8 cellular contexts compared by ENCODE assay signal in the genomic region with DNA sequence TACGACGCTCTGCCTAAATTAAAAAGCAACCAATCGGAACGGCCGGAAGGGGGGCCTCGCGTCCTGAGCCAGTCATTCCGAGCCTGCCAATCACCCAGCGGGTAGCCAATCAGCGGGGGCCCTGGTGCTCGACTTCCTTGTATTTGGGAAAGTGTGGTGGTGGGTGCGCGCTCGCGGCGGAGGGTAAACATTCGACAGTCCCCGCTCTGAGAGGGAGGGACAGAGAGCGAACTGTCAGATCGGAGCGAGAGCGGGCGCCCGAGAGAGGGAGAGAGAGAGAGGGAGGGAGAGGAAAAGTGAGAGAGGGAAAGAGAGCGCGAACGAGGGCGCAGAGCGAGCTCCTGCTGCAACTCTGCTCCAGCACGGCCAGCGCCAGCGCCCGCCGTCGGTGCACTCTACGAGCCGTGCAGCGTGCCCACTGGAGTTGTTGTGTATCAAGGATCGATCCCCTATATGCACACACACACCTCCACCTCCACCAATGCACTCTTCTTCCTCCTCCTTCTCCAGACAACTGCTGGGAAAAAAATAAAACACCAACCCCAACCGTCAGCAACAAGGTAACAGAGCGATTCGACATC. TPM values are rescaled to one million over a fixed set of nuclear protein-coding genes. Genes with fewer than 3 reads are reported as not detected.
A peak's percentile ranks its signal among the peaks of the same experiment; 100 is the strongest.
DNase-seq lines count a peak whose midpoint lies in the region; ATAC-seq and TF ChIP-seq lines count a peak whose summit lies in the region.

A gene (plus strand): TSS at position 190 of the 581 bp plus-strand sequence. CDS start 1,396 bp downstream, outside the sequence.

- no peak within 1 kb of the TSS for H4K91ac ChIP-seq in trophoblast cell (ENCODE audit: low read depth, low read length)

- no peaks in the 10 kb centered on the region for H3K36me3 ChIP-seq in heart right ventricle
- no peaks in the 10 kb centered on the region for H3K36me3 ChIP-seq in trophoblast cell (ENCODE audit: control insufficient read depth in 1 of 2, insufficient read depth in 2 of 2, low read length in 2 of 2)

- DNase-seq in GM12865 (ENCODE audit: low read depth): peak; percentile 37
- peak; percentile 91 for DNase-seq in NCI-H1105 (lab: John Stamatoyannopoulos, UW)
- DNase-seq in activated gamma-delta T cell (lab: John Stamatoyannopoulos, UW): peak; percentile 16
- peak; percentile 51 to 86 for DNase-seq in heart right ventricle
- peak; percentile 10 for DNase-seq in trophoblast cell

- H3K27me3 ChIP-seq in heart right ventricle: peaks cover 43 to 90% (median 88%) of the 10 kb centered on the region in 7 donors
- H3K27me3 ChIP-seq in trophoblast cell (ENCODE audit: insufficient read depth, low read length): peaks cover 74% of the 10 kb centered on the region

- no peak within 1 kb of the TSS for H3K9ac ChIP-seq in trophoblast cell (ENCODE audit: low read length)

- intact Hi-C loops in heart right ventricle (cut with DNase I): loop anchor here in 1 of 10 donors (5.0 kb wide), 1 partner anchor 427 kb away; no protein-coding TSS in a partner anchor

- no peak within 1 kb of the TSS for H4K8ac ChIP-seq in trophoblast cell (ENCODE audit: low read depth, low read length)

- no peak within 1 kb of the TSS for H2AK5ac ChIP-seq in trophoblast cell (ENCODE audit: low read length)

- H3K4me1 ChIP-seq in heart right ventricle: peaks cover 2 to 50% (median 38%) of the 10 kb centered on the region in 9 donors
- H3K4me1 ChIP-seq in trophoblast cell (ENCODE audit: control insufficient read depth in 1 of 2, insufficient read depth in 2 of 2, low read length in 2 of 2): peaks cover 4 to 14% of the 10 kb centered on the region in 2 experiments

- WGBS in heart right ventricle, 2 donors: 1 to 2% methylated on average over 42 of the region's 42 CpGs
- no CpG with 5 or more reads among the region's 42 CpGs for WGBS in trophoblast cell (ENCODE audit: extremely low coverage, insufficient coverage, insufficient read length)

- H2AFZ ChIP-seq in trophoblast cell (ENCODE audit: insufficient read depth, low read length, poor library complexity): peak within 1 kb of the TSS; percentile 4

- H3K9me3 ChIP-seq in heart right ventricle (no peaks in the 10 kb centered on the region), trophoblast cell (ENCODE audit: insufficient read depth, low read depth, low read length) (peaks cover 6% of the 10 kb centered on the region)

- no peak within 1 kb of the TSS for H2BK5ac ChIP-seq in trophoblast cell (ENCODE audit: low read depth, low read length, poor library complexity)

- H3K14ac ChIP-seq in trophoblast cell (ENCODE audit: low read length): no peak within 1 kb of the TSS

- no peak for TF ChIP-seq CTCF in GM12865 (IDR thresholded peaks at IDR 0.05; ENCODE audit: insufficient read depth, low read depth, low read length, missing control alignments)
- no peak for TF ChIP-seq CTCF in heart right ventricle (IDR thresholded peaks at IDR 0.05)

- no peak within 1 kb of the TSS for H3K18ac ChIP-seq in trophoblast cell (ENCODE audit: low read length)

- no peak within 1 kb of the TSS for H3K4ac ChIP-seq in trophoblast cell (ENCODE audit: low read depth, low read length)

- H3K23ac ChIP-seq in trophoblast cell (ENCODE audit: low read length): no peak within 1 kb of the TSS

- H3K4me2 ChIP-seq in trophoblast cell (ENCODE audit: low read length): peak within 1 kb of the TSS; percentile 76

- peak; percentile 40 to 92 (median 76) for ATAC-seq in heart right ventricle
- ATAC-seq in HG02678 (IDR thresholded peaks at IDR 0.05; ENCODE audit: unreplicated experiment): no peak
- ATAC-seq in HG02870 (IDR thresholded peaks at IDR 0.05; ENCODE audit: unreplicated experiment): no peak
- no peak for ATAC-seq in HG03196 (IDR thresholded peaks at IDR 0.05; ENCODE audit: unreplicated experiment)

- H3K27ac ChIP-seq in heart right ventricle (peak within 1 kb of the TSS in 1 of 10 donors; percentile 22), trophoblast cell (ENCODE audit: low read depth, low read length) (no peak within 1 kb of the TSS)

- H3K79me2 ChIP-seq in trophoblast cell (ENCODE audit: control insufficient read depth, insufficient read depth, low read length, poor library complexity): no peaks in the 10 kb centered on the region

- H2BK120ac ChIP-seq in trophoblast cell (ENCODE audit: insufficient read depth, low read length, poor library complexity): no peak within 1 kb of the TSS

- no peaks in the 10 kb centered on the region for H3K79me1 ChIP-seq in trophoblast cell (ENCODE audit: low read length)

- no peak within 1 kb of the TSS for H4K12ac ChIP-seq in trophoblast cell (ENCODE audit: low read depth, low read length)

- H3K4me3 ChIP-seq in GM12865 (ENCODE audit: low read depth, low read length) (peak within 1 kb of the TSS; percentile 38), heart right ventricle (peak within 1 kb of the TSS in 9 of 10 donors; percentile 18 to 56 (median 46)), trophoblast cell (ENCODE audit: low read depth, low read length) (peak within 1 kb of the TSS; percentile 63)

- no peak within 1 kb of the TSS for H2BK12ac ChIP-seq in trophoblast cell (ENCODE audit: low read length)

RNA-seq across cellular contexts. Expression of the gene that starts here (rescaled TPM):
- under 1 TPM in 5 of 10 donors, not detected in 5; 0.08 to 0.61 (median 0.12) TPM for total RNA-seq in heart right ventricle
- polyA plus RNA-seq in heart right ventricle: under 1 TPM; 0.04 to 0.59 TPM
- 0.04 TPM in 2 replicates for polyA plus RNA-seq in trophoblast cell (2013)

Comparison
In these comparisons a context has a peak if more than half of its experiments do, and no peak if none do; other contexts are left out.
1. Peak in DNase-seq, ATAC-seq and H3K4me3 ChIP-seq in heart right ventricle; RNA of the gene not detected or under 1 TPM.
2. DNase-seq: peak in every context shown above with its lines; median percentile 91 in NCI-H1105; 68 in heart right ventricle; 37 in GM12865; 16 in activated gamma-delta T cell; 10 in trophoblast cell.